Comparison of ENCODE assay signal across 9 cellular contexts in genomic region chr6:33822575-33823395, GRCh38. TPM values are rescaled to one million over a fixed set of nuclear protein-coding genes. Genes with fewer than 3 reads are reported as not detected.
DNase-seq lines count a peak whose midpoint lies in the region; ATAC-seq, FAIRE-seq and TF ChIP-seq lines count a peak whose summit lies in the region.
"Had no signal": no experiment of that assay in that cellular context is flagged by ENCODE, and none has a peak within 500 bp of the region (broad histone marks: within the 10 kb centered on the region; RNA-seq: fewer than 3 reads in every experiment).

No MANE protein-coding gene starts in this region.

- no peak for FAIRE-seq in kidney (lab: Jason Lieb, UNC)
- FAIRE-seq: islet of Langerhans had no signal

- peaks cover 3 to 15% of the 10 kb centered on the region in 2 donors for H3K4me1 ChIP-seq in kidney (ENCODE audit: control insufficient read depth in 1 of 2, insufficient read depth in 1 of 2, low read depth in 1 of 2, low read length in 2 of 2)

- H3K9ac ChIP-seq in kidney (ENCODE audit: low read length in 2 of 2): no peak overlapping the region

- DNase-seq in Daoy (ENCODE audit: low read depth) (peak; percentile 68), SK-MEL-5 (ENCODE audit: low read depth, low spot score) (peak; percentile 68), kidney (peak; percentile 62), GOT3 (lab: John Stamatoyannopoulos, UW) (no peak), KG1 (lab: John Stamatoyannopoulos, UW) (no peak)

- intact Hi-C loops in kidney (cut with DNase I): no loop called here

- TF ChIP-seq CTCF in LNCAP (IDR thresholded peaks at IDR 0.05) (peak; percentile 19; the same call in 1 of the 2 replicates), kidney (IDR thresholded peaks at IDR 0.05; ENCODE audit: borderline replicate concordance, extremely low read depth, insufficient read depth) (no peak)

- no peak overlapping the region for H3K4me3 ChIP-seq in kidney (ENCODE audit: low read length in 2 of 2)

- no peak overlapping the region for H3K27ac ChIP-seq in kidney (ENCODE audit: low read depth in 2 of 2, low read length in 2 of 2)

- H3K36me3 ChIP-seq in kidney (ENCODE audit: control insufficient read depth in 1 of 2, insufficient read depth in 2 of 2, low read length in 2 of 2): no peaks in the 10 kb centered on the region

- no peaks in the 10 kb centered on the region for H3K9me3 ChIP-seq in kidney (ENCODE audit: control insufficient read depth in 1 of 2, low read length in 2 of 2)

- ATAC-seq in GM19463 (IDR thresholded peaks at IDR 0.05; ENCODE audit: unreplicated experiment) (no peak), GM21717 (IDR thresholded peaks at IDR 0.05; ENCODE audit: unreplicated experiment) (no peak)

- in situ Hi-C loops in SK-MEL-5 (cut with HindIII; ENCODE audit: low pct_unique_long_range_greater_than_20kb, low sequenced_read_pairs): no loop called here

RNA-seq across cellular contexts. Expression of gene MLN, which starts 19.0 kb away (rescaled TPM):
- not detected in 2 replicates for total RNA-seq in Daoy (2014; rRNA removed; shearing (Covaris generic))
- total RNA-seq in SK-MEL-5 (2014; rRNA removed; shearing (Covaris generic)): not detected in 2 replicates
- not detected in 2 replicates for polyA plus RNA-seq in SK-MEL-5 (2015; cell fraction: cytosol; rRNA removed)
- not detected in 2 replicates for polyA plus RNA-seq in SK-MEL-5 (2015; cell fraction: nucleus; rRNA removed)
- not detected for total RNA-seq in kidney
- not detected for polyA plus RNA-seq in kidney (ENCODE audit: insufficient read depth, low read depth, low replicate concordance)

RNA-seq across cellular contexts. Expression of gene LEMD2, which starts 33.9 kb away (rescaled TPM):
- 63.3 and 71.0 TPM in 2 replicates for total RNA-seq in Daoy (2014; rRNA removed; shearing (Covaris generic))
- 40.0 and 54.6 TPM in 2 replicates for total RNA-seq in SK-MEL-5 (2014; rRNA removed; shearing (Covaris generic))
- 46.1 and 49.9 TPM in 2 replicates for polyA plus RNA-seq in SK-MEL-5 (2015; cell fraction: cytosol; rRNA removed)
- 126 and 146 TPM in 2 replicates for polyA plus RNA-seq in SK-MEL-5 (2015; cell fraction: nucleus; rRNA removed)
- 57.1 TPM for total RNA-seq in kidney
- polyA plus RNA-seq in kidney (ENCODE audit: insufficient read depth, low read depth, low replicate concordance): 36.4 TPM

Comparison
In these comparisons a context has a peak if more than half of its experiments do, and no peak if none do; other contexts are left out.
1. DNase-seq: peak in Daoy (single experiment), SK-MEL-5 (single experiment) and kidney (single experiment); none in GOT3 (single experiment) and KG1 (single experiment).